ENCODE assay signal across 8 cellular contexts in the genomic region with DNA sequence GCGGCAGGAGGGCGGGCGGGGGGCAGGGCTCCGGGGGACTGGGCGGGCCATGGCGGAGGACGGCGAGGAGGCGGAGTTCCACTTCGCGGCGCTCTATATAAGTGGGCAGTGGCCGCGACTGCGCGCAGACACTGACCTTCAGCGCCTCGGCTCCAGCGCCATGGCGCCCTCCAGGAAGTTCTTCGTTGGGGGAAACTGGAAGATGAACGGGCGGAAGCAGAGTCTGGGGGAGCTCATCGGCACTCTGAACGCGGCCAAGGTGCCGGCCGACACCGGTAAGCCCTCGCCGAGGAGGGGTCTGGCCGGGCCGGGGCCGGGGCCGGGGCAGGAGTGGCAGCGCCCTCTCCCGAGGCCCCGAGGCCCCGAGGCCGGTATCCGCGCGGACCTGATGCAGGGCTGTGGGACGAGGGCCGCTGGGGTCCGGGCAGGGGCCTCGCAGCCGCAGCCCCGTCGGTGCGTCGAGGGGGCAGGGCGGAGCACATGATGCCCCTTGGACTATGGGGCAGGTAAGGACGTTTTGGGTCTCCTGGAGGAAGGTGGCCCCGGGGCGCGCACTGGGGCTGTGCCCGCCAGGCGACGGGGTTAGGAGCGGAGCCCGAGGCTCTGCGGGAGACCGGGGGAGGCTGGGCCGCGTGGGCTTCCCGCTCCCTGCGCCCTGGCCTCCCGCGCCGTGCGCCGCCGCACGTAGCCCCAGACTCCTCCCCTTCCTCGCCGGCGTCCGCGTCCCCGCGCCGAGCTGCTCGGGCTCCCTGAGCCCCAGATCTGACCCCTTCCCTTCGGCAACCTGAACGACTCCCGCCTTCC. TPM values are rescaled to one million over a fixed set of nuclear protein-coding genes. Genes with fewer than 3 reads are reported as not detected.
DNase-seq lines count a peak whose midpoint lies in the region; ATAC-seq and TF ChIP-seq lines count a peak whose summit lies in the region.

A gene (plus strand): TSS at position 125 of the 804 bp plus-strand sequence. CDS start 36 bp downstream, at position 161.

- POLR2A ChIA-PET in naive thymus-derived CD4-positive, alpha-beta T cell (lab: Charles Lee), result interaction anchor here (1.0 to 6.5 kb wide), 20 partner anchors 15 to 241 kb away, joined by 3 to 90 read pairs (median 4); a partner anchor contains a TSS

- H3K9me3 ChIP-seq in fibroblast of lung (ENCODE audit: control insufficient read depth, insufficient read depth, low read depth, low read length), result no peaks in the 10 kb centered on the region
- no peaks in the 10 kb centered on the region for H3K9me3 ChIP-seq in naive thymus-derived CD4-positive, alpha-beta T cell (ENCODE audit: control insufficient read depth in 2 of 3, low read length in 3 of 3)

- no peaks in the 10 kb centered on the region for H3K9me3 Mint-ChIP-seq in activated T-helper 17 cell treated with anti-CD3 and anti-CD28 coated beads, Interleukin-2, amount 50 U/mL, for 72 hours
- H3K9me3 Mint-ChIP-seq in naive thymus-derived CD4-positive, alpha-beta T cell, result no peaks in the 10 kb centered on the region

- TF ChIP-seq CTCF in fibroblast of lung (conservative IDR thresholded peaks at IDR 0.05 in 1 of 2, IDR thresholded peaks at IDR 0.05 in 1 of 2; ENCODE audit: low read depth in 1 of 2, low read length in 2 of 2), result no peak

- H3K4me1 ChIP-seq in fibroblast of lung (ENCODE audit: control insufficient read depth, extremely low read depth, insufficient read depth, low read length), result peaks cover 29% of the 10 kb centered on the region
- peaks cover 38 to 39% of the 10 kb centered on the region in 2 donors for H3K4me1 ChIP-seq in naive thymus-derived CD4-positive, alpha-beta T cell (ENCODE audit: control insufficient read depth in 2 of 2, insufficient read depth in 2 of 2, low read length in 2 of 2)

- peak within 1 kb of the TSS; percentile 23 for H2AFZ ChIP-seq in fibroblast of lung (ENCODE audit: low read length)

- peaks cover 37% of the 10 kb centered on the region for H3K4me1 Mint-ChIP-seq in activated T-helper 17 cell treated with anti-CD3 and anti-CD28 coated beads, Interleukin-2, amount 50 U/mL, for 72 hours
- H3K4me1 Mint-ChIP-seq in naive thymus-derived CD4-positive, alpha-beta T cell, result peaks cover 34 to 55% (median 44%) of the 10 kb centered on the region in 7 donors

- intact Hi-C loops in naive thymus-derived CD4-positive, alpha-beta T cell (cut with micrococcal nuclease), result loop anchor here (1.0 to 5.0 kb wide), 7 partner anchors 15 to 225 kb away; a partner anchor contains a TSS

- peak; percentile 46 for ATAC-seq in GM19467 (IDR thresholded peaks at IDR 0.05; ENCODE audit: unreplicated experiment)
- peak; percentile 74 for ATAC-seq in activated T-helper 17 cell treated with anti-CD3 and anti-CD28 coated beads, Interleukin-2, amount 50 U/mL, for 72 hours (replicated peaks)
- peak; percentile 88 for ATAC-seq in naive thymus-derived CD4-positive, alpha-beta T cell

- peaks cover 29% of the 10 kb centered on the region for H3K36me3 ChIP-seq in fibroblast of lung (ENCODE audit: control insufficient read depth, insufficient read depth, low read length)
- peaks cover 6 to 54% (median 7%) of the 10 kb centered on the region in 3 experiments for H3K36me3 ChIP-seq in naive thymus-derived CD4-positive, alpha-beta T cell (ENCODE audit: control insufficient read depth in 2 of 3, insufficient read depth in 3 of 3, low read length in 3 of 3)

- H3K4me3 Mint-ChIP-seq in activated T-helper 17 cell treated with anti-CD3 and anti-CD28 coated beads, Interleukin-2, amount 50 U/mL, for 72 hours, result peak within 1 kb of the TSS; percentile 94
- H3K4me3 Mint-ChIP-seq in naive thymus-derived CD4-positive, alpha-beta T cell, result peak within 1 kb of the TSS; percentile 87 to 93 (median 91)

- no peaks in the 10 kb centered on the region for H3K27me3 Mint-ChIP-seq in activated T-helper 17 cell treated with anti-CD3 and anti-CD28 coated beads, Interleukin-2, amount 50 U/mL, for 72 hours
- H3K27me3 Mint-ChIP-seq in naive thymus-derived CD4-positive, alpha-beta T cell, result no peaks in the 10 kb centered on the region

- CTCF ChIA-PET in naive thymus-derived CD4-positive, alpha-beta T cell (lab: Charles Lee), result interaction anchor here (0.5 to 3.8 kb wide), 12 partner anchors 8 to 241 kb away, joined by 3 to 31 read pairs (median 4); a partner anchor contains a TSS

- DNase-seq in COLO668 (lab: John Stamatoyannopoulos, UW; ENCODE audit: unreplicated experiment) (peak; percentile 72), HUDEP-2 (lab: John Stamatoyannopoulos, UW; ENCODE audit: unreplicated experiment in 76 of 76) (peak in 68 of 76 experiments; percentile 5 to 85 (median 66)), fibroblast of lung (ENCODE audit: low read depth in 2 of 2) (peak; percentile 71 to 81)
- peak; percentile 40 to 87 (median 52) for DNase-seq in naive thymus-derived CD4-positive, alpha-beta T cell
- peak; percentile 34 to 76 (median 69) for DNase-seq in stimulated activated naive CD4-positive, alpha-beta T cell (lab: John Stamatoyannopoulos, UW)

- peaks cover 42% of the 10 kb centered on the region for H3K79me2 ChIP-seq in fibroblast of lung (ENCODE audit: control insufficient read depth, insufficient read depth, low read length)

- H3K4me2 ChIP-seq in fibroblast of lung (ENCODE audit: extremely low read depth, insufficient read depth, low read length), result peak within 1 kb of the TSS; percentile 96

- H3K27ac ChIP-seq in fibroblast of lung (ENCODE audit: insufficient read depth, low read length), result peak within 1 kb of the TSS; percentile 84
- peak within 1 kb of the TSS; percentile 82 for H3K27ac ChIP-seq in naive thymus-derived CD4-positive, alpha-beta T cell (ENCODE audit: low read depth, low read length)

- peak within 1 kb of the TSS; percentile 89 to 94 (median 92) for H3K4me3 ChIP-seq in fibroblast of lung (replicated peaks in 1 of 4; ENCODE audit: control extremely low read depth in 1 of 4, insufficient read depth in 1 of 4, low read depth in 3 of 4, low read length in 4 of 4)
- peak within 1 kb of the TSS; percentile 61 for H3K4me3 ChIP-seq in naive thymus-derived CD4-positive, alpha-beta T cell (ENCODE audit: low read length)

- H3K27me3 ChIP-seq in fibroblast of lung (ENCODE audit: control insufficient read depth, insufficient read depth, low read length), result no peaks in the 10 kb centered on the region
- no peaks in the 10 kb centered on the region for H3K27me3 ChIP-seq in naive thymus-derived CD4-positive, alpha-beta T cell (ENCODE audit: control insufficient read depth in 2 of 2, insufficient read depth in 2 of 2, low read length in 2 of 2)

- H3K27ac Mint-ChIP-seq in activated T-helper 17 cell treated with anti-CD3 and anti-CD28 coated beads, Interleukin-2, amount 50 U/mL, for 72 hours, result peak within 1 kb of the TSS; percentile 96
- H3K27ac Mint-ChIP-seq in naive thymus-derived CD4-positive, alpha-beta T cell, result peak within 1 kb of the TSS; percentile 76 to 95 (median 87)

- peak within 1 kb of the TSS; percentile 93 for H3K9ac ChIP-seq in fibroblast of lung (ENCODE audit: insufficient read depth, low read length)

- H3K36me3 Mint-ChIP-seq in activated T-helper 17 cell treated with anti-CD3 and anti-CD28 coated beads, Interleukin-2, amount 50 U/mL, for 72 hours (ENCODE audit: low read depth), result peaks cover 97% of the 10 kb centered on the region
- peaks cover 0 to 54% (median 14%) of the 10 kb centered on the region in 5 donors for H3K36me3 Mint-ChIP-seq in naive thymus-derived CD4-positive, alpha-beta T cell

- peaks cover 4% of the 10 kb centered on the region for H4K20me1 ChIP-seq in fibroblast of lung (ENCODE audit: control insufficient read depth, extremely low read depth, insufficient read depth, low read length)

TF ChIP-seq in PFSK-1, 5 proteins besides CTCF, POLR2A, EP300 and RAD21 (continues in another document):
- TF ChIP-seq, protein P1, sequence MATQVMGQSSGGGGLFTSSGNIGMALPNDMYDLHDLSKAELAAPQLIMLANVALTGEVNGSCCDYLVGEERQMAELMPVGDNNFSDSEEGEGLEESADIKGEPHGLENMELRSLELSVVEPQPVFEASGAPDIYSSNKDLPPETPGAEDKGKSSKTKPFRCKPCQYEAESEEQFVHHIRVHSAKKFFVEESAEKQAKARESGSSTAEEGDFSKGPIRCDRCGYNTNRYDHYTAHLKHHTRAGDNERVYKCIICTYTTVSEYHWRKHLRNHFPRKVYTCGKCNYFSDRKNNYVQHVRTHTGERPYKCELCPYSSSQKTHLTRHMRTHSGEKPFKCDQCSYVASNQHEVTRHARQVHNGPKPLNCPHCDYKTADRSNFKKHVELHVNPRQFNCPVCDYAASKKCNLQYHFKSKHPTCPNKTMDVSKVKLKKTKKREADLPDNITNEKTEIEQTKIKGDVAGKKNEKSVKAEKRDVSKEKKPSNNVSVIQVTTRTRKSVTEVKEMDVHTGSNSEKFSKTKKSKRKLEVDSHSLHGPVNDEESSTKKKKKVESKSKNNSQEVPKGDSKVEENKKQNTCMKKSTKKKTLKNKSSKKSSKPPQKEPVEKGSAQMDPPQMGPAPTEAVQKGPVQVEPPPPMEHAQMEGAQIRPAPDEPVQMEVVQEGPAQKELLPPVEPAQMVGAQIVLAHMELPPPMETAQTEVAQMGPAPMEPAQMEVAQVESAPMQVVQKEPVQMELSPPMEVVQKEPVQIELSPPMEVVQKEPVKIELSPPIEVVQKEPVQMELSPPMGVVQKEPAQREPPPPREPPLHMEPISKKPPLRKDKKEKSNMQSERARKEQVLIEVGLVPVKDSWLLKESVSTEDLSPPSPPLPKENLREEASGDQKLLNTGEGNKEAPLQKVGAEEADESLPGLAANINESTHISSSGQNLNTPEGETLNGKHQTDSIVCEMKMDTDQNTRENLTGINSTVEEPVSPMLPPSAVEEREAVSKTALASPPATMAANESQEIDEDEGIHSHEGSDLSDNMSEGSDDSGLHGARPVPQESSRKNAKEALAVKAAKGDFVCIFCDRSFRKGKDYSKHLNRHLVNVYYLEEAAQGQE (IDR thresholded peaks at IDR 0.05; ENCODE audit: insufficient read depth in 1 of 2, low read depth in 2 of 2, low read length in 2 of 2), result peak; percentile 21 to 44; a peak in 1 of 4 replicates
- TF ChIP-seq TAF1 (IDR thresholded peaks at IDR 0.05; ENCODE audit: borderline replicate concordance, insufficient read depth, low read length) (peak; percentile 96; the same call in 1 of the 2 replicates), POLR2AphosphoS5 (IDR thresholded peaks at IDR 0.05; ENCODE audit: low read depth, low read length) (peak; percentile 97), FOXP2 (optimal IDR thresholded peaks at IDR 0.05; ENCODE audit: borderline replicate concordance, extremely low read depth, extremely low read length, insufficient read depth) (no peak)

RNA-seq across cellular contexts. Expression of the gene that starts here (rescaled TPM):
- polyA plus RNA-seq in PFSK-1 (2012; ENCODE audit: insufficient read length, low read depth), result 618 TPM
- total RNA-seq in activated T-helper 17 cell treated with anti-CD3 and anti-CD28 coated beads, Interleukin-2, amount 50 U/mL, for 72 hours, result 1,000 to 10,000 TPM; 1,893 to 2,116 TPM
- total RNA-seq in fibroblast of lung, result 906 and 934 TPM in 2 replicates
- polyA plus RNA-seq in fibroblast of lung, result 1,617 and 1,654 TPM in 2 replicates
- 1,159 and 1,236 TPM in 2 replicates for polyA plus RNA-seq in fibroblast of lung (2012)
- polyA minus RNA-seq in fibroblast of lung (ENCODE audit: low replicate concordance), result 2,894 and 3,203 TPM in 2 replicates
- total RNA-seq in naive thymus-derived CD4-positive, alpha-beta T cell, result 1,000 to 10,000 TPM in 1 of 5 experiments, 100 to 1,000 TPM in 3, 10 to 100 TPM in 1; 89.7 to 1,293 (median 134) TPM
- 100 to 1,000 TPM; 330 to 435 TPM for polyA plus RNA-seq in naive thymus-derived CD4-positive, alpha-beta T cell

Comparison
In these comparisons a context has a peak if more than half of its experiments do, and no peak if none do; other contexts are left out.
1. Peak in every context shown above with its lines: DNase-seq, ATAC-seq, H3K4me3 ChIP-seq and H3K27ac ChIP-seq.